ENCODE assay signal across 17 cellular contexts in the genomic region with DNA sequence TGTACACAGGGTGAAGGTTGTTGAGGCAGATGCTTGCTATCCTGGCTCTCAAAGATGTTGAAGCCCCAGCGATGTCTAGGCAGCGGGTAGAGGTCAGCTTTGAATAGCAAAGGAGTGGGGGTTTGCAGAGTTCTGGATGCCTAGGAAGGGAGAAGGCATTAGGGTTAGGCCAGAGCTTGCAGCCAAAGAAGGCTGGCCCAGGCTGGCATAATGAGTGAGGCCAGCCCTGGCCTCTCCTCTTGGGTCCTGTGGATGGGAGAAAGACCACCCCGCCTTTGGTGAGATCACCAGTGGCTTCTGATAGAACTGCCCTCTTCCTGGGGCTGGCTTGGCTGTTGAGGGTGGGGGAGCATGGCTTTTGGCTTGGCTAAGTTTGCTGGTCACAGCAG. TPM values are rescaled to one million over a fixed set of nuclear protein-coding genes. Genes with fewer than 3 reads are reported as not detected.
DNase-seq lines count a peak whose midpoint lies in the region; ATAC-seq and TF ChIP-seq lines count a peak whose summit lies in the region.
"Had no signal": no experiment of that assay in that cellular context is flagged by ENCODE, and none has a peak within 500 bp of the region (broad histone marks: within the 10 kb centered on the region; RNA-seq: fewer than 3 reads in every experiment).

No MANE protein-coding gene starts in this region.

- no peak; the same call in 2 of the 3 replicates for ATAC-seq in RWPE2 (ENCODE audit: low read depth)
- ATAC-seq in lung (ENCODE audit: insufficient read depth, low FRiP score), result no peak
- peak; percentile 19 for ATAC-seq in aorta (ENCODE audit: low FRiP score)

- H3K4me2 ChIP-seq in mammary epithelial cell (ENCODE audit: insufficient read depth, low read depth, low read length), result no peak overlapping the region
- H3K4me2 ChIP-seq: BLaER1 treated with 17β-estradiol and CSF1 and Interleukin-3, amounts not matched to agents 10 nM and 100 nM had no signal

- H3K4me1 ChIP-seq in mammary epithelial cell (ENCODE audit: insufficient read depth, low read length) (peaks cover 13% of the 10 kb centered on the region), RWPE2 (ENCODE audit: insufficient read depth, poor library complexity, severe bottlenecking) (peaks cover 6% of the 10 kb centered on the region), lung (ENCODE audit: control insufficient read depth in 2 of 2, insufficient read depth in 2 of 2, low read length in 2 of 2) (peaks cover 0 to 2% of the 10 kb centered on the region in 2 donors), aorta (ENCODE audit: control insufficient read depth in 1 of 2, insufficient read depth in 2 of 2, low read length in 2 of 2) (no peaks in the 10 kb centered on the region)

- DNase-seq in mammary epithelial cell (no peak), MCF 10A (ENCODE audit: unreplicated experiment) (no peak), RWPE2 (ENCODE audit: low spot score) (peak; percentile 67), lung (ENCODE audit: low spot score) (peak; percentile 25), aorta (no peak), GDM1 (lab: John Stamatoyannopoulos, UW) (no peak)
- DNase-seq in activated effector memory CD4-positive, alpha-beta T cell treated with anti-CD3 and anti-CD28 coated beads, Interleukin-2, amount 50 U/mL, for 16 hours, result no peak
- DNase-seq: DND-41, GM23248, KG1, MG63, NCI-H1092 treated with DMSO at 0.1 percent for 48 hours, NCI-H2227 treated with DMSO at 0.1 percent for 48 hours, NCI-H524 treated with DMSO at 0.1 percent for 48 hours, Right ventricle myocardium superior had no signal

- BruUV-seq in mammary epithelial cell (replicated peaks; lab: Mats Ljungman, UMichigan) (no TSS peak), MCF 10A (replicated peaks; lab: Mats Ljungman, UMichigan) (no TSS peak)

- H3K9me3 ChIP-seq in mammary epithelial cell (replicated peaks; ENCODE audit: insufficient read depth, low read length) (no peaks in the 10 kb centered on the region), RWPE2 (ENCODE audit: severe bottlenecking) (no peaks in the 10 kb centered on the region), lung (ENCODE audit: control insufficient read depth in 2 of 2, insufficient read depth in 1 of 2, low read length in 1 of 2) (no peaks in the 10 kb centered on the region), aorta (ENCODE audit: control insufficient read depth, low read length) (no peaks in the 10 kb centered on the region)
- H3K9me3 ChIP-seq: BLaER1 treated with 17β-estradiol and CSF1 and Interleukin-3, amounts not matched to agents 10 nM and 100 nM; MG63 had no signal

- WGBS in mammary epithelial cell (ENCODE audit: low coverage, missing lambda C conversion rate), result 69% methylated on average over 3 of the region's 3 CpGs
- 78 to 84% methylated on average over 3 of the region's 3 CpGs for WGBS in lung, 2 donors
- 60 to 65% methylated on average over 3 of the region's 3 CpGs for WGBS in aorta, 2 donors

- CTCF ChIA-PET in mammary epithelial cell (lab: Charles Lee; ENCODE audit: low non-redundant PET) (no interaction called here), MCF 10A (lab: Yijun Ruan, JAX) (interaction anchor here (0.6 to 11.7 kb wide), 9 partner anchors 8 to 178 kb away, joined by 3 to 211 read pairs (median 4); a partner anchor contains a TSS)

- TF ChIP-seq CTCF in mammary epithelial cell (conservative IDR thresholded peaks at IDR 0.05 in 1 of 2, IDR thresholded peaks at IDR 0.05 in 1 of 2; ENCODE audit: extremely low read depth in 1 of 2, insufficient read depth in 1 of 2, low read depth in 1 of 2, low read length in 2 of 2) (no peak), MCF 10A (IDR thresholded peaks at IDR 0.05; ENCODE audit: unreplicated experiment) (no peak), RWPE2 (IDR thresholded peaks at IDR 0.05; ENCODE audit: poor library complexity, severe bottlenecking) (no peak), lung (IDR thresholded peaks at IDR 0.05; ENCODE audit: control extremely low read depth, extremely low read depth) (no peak)

- no peak overlapping the region for H3K9ac ChIP-seq in mammary epithelial cell (ENCODE audit: insufficient read depth, low read length)
- H3K9ac ChIP-seq: BLaER1 treated with 17β-estradiol and CSF1 and Interleukin-3, amounts not matched to agents 10 nM and 100 nM; GM23248 had no signal

- no peaks in the 10 kb centered on the region for H3K9me3 Mint-ChIP-seq in MCF 10A (ENCODE audit: unreplicated experiment)

- H2AFZ ChIP-seq in mammary epithelial cell (ENCODE audit: low read depth, low read length), result peak overlapping the region; percentile 80
- H2AFZ ChIP-seq: GM23248 had no signal

- no peaks in the 10 kb centered on the region for H3K36me3 Mint-ChIP-seq in MCF 10A (ENCODE audit: insufficient read depth, unreplicated experiment)

- H3K27me3 ChIP-seq in mammary epithelial cell (ENCODE audit: insufficient read depth, low read length) (no peaks in the 10 kb centered on the region), RWPE2 (ENCODE audit: insufficient read depth, poor library complexity, severe bottlenecking) (no peaks in the 10 kb centered on the region), lung (ENCODE audit: control insufficient read depth, insufficient read depth) (no peaks in the 10 kb centered on the region), aorta (ENCODE audit: control insufficient read depth in 1 of 2, insufficient read depth in 2 of 2, low read length in 1 of 2) (no peaks in the 10 kb centered on the region)
- H3K27me3 ChIP-seq: BLaER1 treated with 17β-estradiol and CSF1 and Interleukin-3, amounts not matched to agents 10 nM and 100 nM; MG63 had no signal

- H3K4me3 ChIP-seq in mammary epithelial cell (replicated peaks in 1 of 3; ENCODE audit: insufficient read depth in 1 of 3, low read depth in 2 of 3, low read length in 3 of 3) (no peak overlapping the region), RWPE2 (ENCODE audit: severe bottlenecking) (no peak overlapping the region), lung (no peak overlapping the region), aorta (ENCODE audit: low read length in 2 of 2) (no peak overlapping the region)
- H3K4me3 ChIP-seq: BLaER1 treated with 17β-estradiol and CSF1 and Interleukin-3, amounts not matched to agents 10 nM and 100 nM; GM12878; GM23248; MG63 had no signal

- no peaks in the 10 kb centered on the region for H3K4me1 Mint-ChIP-seq in MCF 10A (ENCODE audit: insufficient read depth, unreplicated experiment)

- dilution Hi-C loops in mammary epithelial cell (cut with HindIII; ENCODE audit: low sequenced_read_pairs), result no loop called here

- H3K36me3 ChIP-seq in mammary epithelial cell (ENCODE audit: insufficient read depth, low read length) (no peaks in the 10 kb centered on the region), RWPE2 (ENCODE audit: low read depth) (no peaks in the 10 kb centered on the region), lung (ENCODE audit: control insufficient read depth in 2 of 2, insufficient read depth in 2 of 2, low read length in 2 of 2) (no peaks in the 10 kb centered on the region), aorta (ENCODE audit: control insufficient read depth in 1 of 2, insufficient read depth in 2 of 2, low read length in 1 of 2) (no peaks in the 10 kb centered on the region)
- H3K36me3 ChIP-seq: BLaER1 treated with 17β-estradiol and CSF1 and Interleukin-3, amounts not matched to agents 10 nM and 100 nM; MG63 had no signal

- H3K27me3 Mint-ChIP-seq in MCF 10A (ENCODE audit: insufficient read depth, unreplicated experiment), result peaks cover 18% of the 10 kb centered on the region

- no peak overlapping the region for H3K27ac Mint-ChIP-seq in MCF 10A (ENCODE audit: low read depth, unreplicated experiment)

- POLR2A ChIA-PET in MCF 10A (lab: Yijun Ruan, JAX), result interaction anchor here (3.0 kb wide), 1 partner anchor 13 kb away, joined by 10 read pairs; no protein-coding TSS in a partner anchor

- intact Hi-C loops in mammary epithelial cell (cut with micrococcal nuclease), result loop anchor here (10.0 kb wide), 1 partner anchor 339 kb away; no protein-coding TSS in a partner anchor
- intact Hi-C loops in MCF 10A (cut with micrococcal nuclease), result no loop called here
- intact Hi-C loops in aorta (cut with DNase I), result no loop called here

- no peak overlapping the region for H3K4me3 Mint-ChIP-seq in MCF 10A (ENCODE audit: unreplicated experiment)

- H3K79me2 ChIP-seq in mammary epithelial cell (ENCODE audit: insufficient read depth, low read length), result no peaks in the 10 kb centered on the region

- H3K27ac ChIP-seq in mammary epithelial cell (ENCODE audit: insufficient read depth, low read depth, low read length), result no peak overlapping the region
- no peak overlapping the region for H3K27ac ChIP-seq in RWPE2 (ENCODE audit: poor library complexity, severe bottlenecking)
- H3K27ac ChIP-seq in lung (ENCODE audit: low read depth in 1 of 2, low read length in 1 of 2), result no peak overlapping the region
- H3K27ac ChIP-seq in aorta (ENCODE audit: low read depth in 1 of 2, low read length in 2 of 2), result no peak overlapping the region
- H3K27ac ChIP-seq: BLaER1 treated with 17β-estradiol and CSF1 and Interleukin-3, amounts not matched to agents 10 nM and 100 nM; GM23248 had no signal

- in situ Hi-C loops in mammary epithelial cell (cut with MboI; ENCODE audit: low sequenced_read_pairs in 2 of 2), result no loop called here

- no peaks in the 10 kb centered on the region for H4K20me1 ChIP-seq in mammary epithelial cell (ENCODE audit: insufficient read depth, low read length)
- H4K20me1 ChIP-seq: BLaER1 treated with 17β-estradiol and CSF1 and Interleukin-3, amounts not matched to agents 10 nM and 100 nM had no signal

RNA-seq across cellular contexts. Expression of a gene that starts 0.4 kb away (rescaled TPM):
- total RNA-seq in mammary epithelial cell (under 1 TPM; 0.33 to 0.49 TPM), MCF 10A (2022) (not detected in 2 replicates), lung (not detected), aorta (not detected)
- polyA plus RNA-seq in mammary epithelial cell (0.41 TPM), lung (under 1 TPM; 0.11 to 0.57 TPM), aorta (not detected)
- polyA minus RNA-seq in mammary epithelial cell, result not detected
- total RNA-seq: GM12878, GM23248, Right ventricle myocardium superior had no signal
- polyA plus RNA-seq: GM23248 had no signal

RNA-seq across cellular contexts. Expression of a gene that starts 8.9 kb away (rescaled TPM):
- total RNA-seq in mammary epithelial cell, result not detected
- polyA plus RNA-seq in mammary epithelial cell, result 0.10 TPM
- not detected for polyA minus RNA-seq in mammary epithelial cell
- not detected in 2 replicates for total RNA-seq in MCF 10A (2022)
- total RNA-seq in lung, result 1 to 10 TPM in 1 of 2 donors, under 1 TPM in 1; 0.85 to 2.1 TPM
- 1 to 10 TPM; 4.9 to 5.9 TPM for polyA plus RNA-seq in lung
- not detected for total RNA-seq in aorta
- not detected for polyA plus RNA-seq in aorta
- total RNA-seq: GM12878, GM23248, Right ventricle myocardium superior had no signal
- polyA plus RNA-seq: GM12878, GM23248 had no signal

RNA-seq across cellular contexts. Expression of a gene that starts 14.5 kb away (rescaled TPM):
- total RNA-seq in mammary epithelial cell, result under 1 TPM; 0.26 to 0.33 TPM
- polyA plus RNA-seq in mammary epithelial cell, result 0.32 TPM
- polyA minus RNA-seq in mammary epithelial cell, result 0.62 TPM
- not detected in 2 replicates for total RNA-seq in MCF 10A (2022)
- total RNA-seq in lung, result 1 to 10 TPM; 2.0 to 3.0 TPM
- under 1 TPM; 0.45 to 0.51 TPM for polyA plus RNA-seq in lung
- total RNA-seq in aorta, result not detected
- polyA plus RNA-seq in aorta, result not detected
- total RNA-seq: GM12878, Right ventricle myocardium superior had no signal
- polyA plus RNA-seq: GM12878 had no signal

RNA-seq across cellular contexts. Expression of a gene that starts 59.3 kb away (rescaled TPM):
- total RNA-seq in mammary epithelial cell (10 to 100 TPM in 1 of 2 donors, 1 to 10 TPM in 1; 1.3 to 45.4 TPM), MCF 10A (2022) (1.0 and 2.8 TPM in 2 replicates), lung (10 to 100 TPM; 44.9 to 90.4 TPM), aorta (under 1 TPM in 1 of 2 donors, not detected in 1; 0.96 TPM)
- polyA plus RNA-seq in mammary epithelial cell (188 TPM), lung (100 to 1,000 TPM in 1 of 2 donors, 10 to 100 TPM in 1; 28.0 to 416 TPM), aorta (1 to 10 TPM; 1.1 to 2.0 TPM)
- polyA minus RNA-seq in mammary epithelial cell, result 85.6 TPM
- total RNA-seq: GM12878, Right ventricle myocardium superior had no signal
- polyA plus RNA-seq: GM12878, GM23248 had no signal

Comparison
In these comparisons a context has a peak if more than half of its experiments do, and no peak if none do; other contexts are left out.
1. DNase-seq: peak in RWPE2 (single experiment) and lung (single experiment); none in mammary epithelial cell (single experiment), MCF 10A (single experiment), aorta (0 of 2), activated effector memory CD4-positive, alpha-beta T cell treated with anti-CD3 and anti-CD28 coated beads, Interleukin-2, amount 50 U/mL, for 16 hours (single experiment) and GDM1 (single experiment).